ENCODE assay signal across 15 cellular contexts in the genomic region with DNA sequence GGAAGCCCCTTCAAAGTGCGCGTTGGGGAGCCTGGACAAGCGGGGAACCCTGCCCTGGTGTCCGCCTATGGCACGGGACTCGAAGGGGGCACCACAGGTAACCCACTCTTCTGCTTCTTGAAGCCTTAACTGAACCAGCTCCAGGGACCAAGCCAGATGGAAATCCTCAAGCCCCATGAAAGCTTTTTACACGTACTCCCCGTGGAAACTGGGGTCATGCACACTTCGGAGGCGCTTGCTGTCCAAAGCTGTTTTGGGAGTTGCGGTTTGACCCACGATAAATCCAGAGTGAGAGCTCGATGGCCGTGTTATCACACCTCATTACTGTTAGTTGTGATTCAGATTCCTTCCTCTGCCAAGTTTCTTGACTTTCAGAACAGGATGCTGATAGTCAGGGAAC. TPM values are rescaled to one million over a fixed set of nuclear protein-coding genes. Genes with fewer than 3 reads are reported as not detected.
DNase-seq lines count a peak whose midpoint lies in the region; TF ChIP-seq lines count a peak whose summit lies in the region.
"Had no signal": no experiment of that assay in that cellular context is flagged by ENCODE, and none has a peak within 500 bp of the region (broad histone marks: within the 10 kb centered on the region; RNA-seq: fewer than 3 reads in every experiment).

No MANE protein-coding gene starts in this region.

- peak overlapping the region in 1 of 3 experiments; percentile 20 for H3K4me3 Mint-ChIP-seq in nephron
- H3K4me3 Mint-ChIP-seq: activated CD4-positive, alpha-beta T cell treated with anti-CD3 and anti-CD28 coated beads, Interleukin-2, amount 10 ng/mL, durations not matched to agents 24 days and 14 days; activated naive CD8-positive, alpha-beta T cell treated with anti-CD3 and anti-CD28 coated beads, Interleukin-2, amount 10 ng/mL, durations not matched to agents 7 days and 5 days; activated T-cell treated with anti-CD3 and anti-CD28 coated beads, Interleukin-2, amount 50 U/mL, for 4 hours had no signal

- H3K9me3 ChIP-seq in SJSA1 (replicated peaks): no peaks in the 10 kb centered on the region

- peaks cover 71% of the 10 kb centered on the region for H3K36me3 Mint-ChIP-seq in nephron (ENCODE audit: low read depth)

- no peaks in the 10 kb centered on the region for H3K27me3 ChIP-seq in SJSA1 (replicated peaks)

- H3K4me1 ChIP-seq in SJSA1 (replicated peaks): peaks cover 84% of the 10 kb centered on the region

- H3K27ac ChIP-seq in SJSA1 (0 out of 2 replicates have a peak overlapping the region, but pooled peaks have one; percentile 30), coronary artery (peak overlapping the region in 1 of 2 donors; percentile 89)

- H3K4me3 ChIP-seq in SJSA1 (no peak overlapping the region), fibroblast of mammary gland (ENCODE audit: control insufficient read depth, low read depth, low read length) (no peak overlapping the region), coronary artery (no peak overlapping the region)

- no peaks in the 10 kb centered on the region for H3K9me3 Mint-ChIP-seq in nephron
- H3K9me3 Mint-ChIP-seq: activated CD4-positive, alpha-beta T cell treated with anti-CD3 and anti-CD28 coated beads, Interleukin-2, amount 10 ng/mL, durations not matched to agents 24 days and 14 days; activated naive CD8-positive, alpha-beta T cell treated with anti-CD3 and anti-CD28 coated beads, Interleukin-2, amount 10 ng/mL, durations not matched to agents 7 days and 5 days; activated T-cell treated with anti-CD3 and anti-CD28 coated beads, Interleukin-2, amount 50 U/mL, for 4 hours had no signal

- peak; percentile 80 for DNase-seq in A172 (ENCODE audit: low spot score)
- no peak for DNase-seq in SJSA1 (ENCODE audit: low read depth in 1 of 2, low spot score in 2 of 2)
- DNase-seq in fibroblast of mammary gland (ENCODE audit: low read depth): peak; percentile 32
- DNase-seq in activated naive CD4-positive, alpha-beta T cell treated with Interleukin-2 at 50 U/mL for 16 hours: no peak
- no peak for DNase-seq in coronary artery (ENCODE audit: low spot score)
- no peak for DNase-seq in activated T-cell treated with anti-CD3 and anti-CD28 coated beads, Interleukin-2, amount 50 U/mL, for 1 hour
- DNase-seq in glomerular visceral epithelial cell (ENCODE audit: extremely low spot score): no peak
- DNase-seq: ACHN; activated CD4-positive, alpha-beta T cell treated with anti-CD3 and anti-CD28 coated beads, Interleukin-2, amount 10 ng/mL, durations not matched to agents 24 days and 14 days; activated naive CD8-positive, alpha-beta T cell treated with anti-CD3 and anti-CD28 coated beads, Interleukin-2, amount 10 ng/mL, durations not matched to agents 7 days and 5 days; activated T-cell treated with anti-CD3 and anti-CD28 coated beads, Interleukin-2, amount 50 U/mL, for 4 hours; NCI-H774; T-helper 9 cell; trophoblast cell had no signal

- H3K27ac Mint-ChIP-seq in nephron: peak overlapping the region; percentile 89 to 92 (median 91)
- H3K27ac Mint-ChIP-seq: activated CD4-positive, alpha-beta T cell treated with anti-CD3 and anti-CD28 coated beads, Interleukin-2, amount 10 ng/mL, durations not matched to agents 24 days and 14 days; activated naive CD8-positive, alpha-beta T cell treated with anti-CD3 and anti-CD28 coated beads, Interleukin-2, amount 10 ng/mL, durations not matched to agents 7 days and 5 days had no signal

- peaks cover 68% of the 10 kb centered on the region for H3K4me1 Mint-ChIP-seq in nephron
- H3K4me1 Mint-ChIP-seq: activated CD4-positive, alpha-beta T cell treated with anti-CD3 and anti-CD28 coated beads, Interleukin-2, amount 10 ng/mL, durations not matched to agents 24 days and 14 days; activated naive CD8-positive, alpha-beta T cell treated with anti-CD3 and anti-CD28 coated beads, Interleukin-2, amount 10 ng/mL, durations not matched to agents 7 days and 5 days had no signal

- H3K27me3 Mint-ChIP-seq in nephron (ENCODE audit: low read depth): peaks cover 9% of the 10 kb centered on the region
- H3K27me3 Mint-ChIP-seq: activated CD4-positive, alpha-beta T cell treated with anti-CD3 and anti-CD28 coated beads, Interleukin-2, amount 10 ng/mL, durations not matched to agents 24 days and 14 days; activated naive CD8-positive, alpha-beta T cell treated with anti-CD3 and anti-CD28 coated beads, Interleukin-2, amount 10 ng/mL, durations not matched to agents 7 days and 5 days had no signal

- TF ChIP-seq CTCF in fibroblast of mammary gland (conservative IDR thresholded peaks at IDR 0.05; ENCODE audit: control insufficient read depth, insufficient read depth, low read depth, low read length): no peak
- TF ChIP-seq CTCF in nephron (IDR thresholded peaks at IDR 0.05; ENCODE audit: unreplicated experiment in 3 of 3): no peak
- TF ChIP-seq CTCF in coronary artery (IDR thresholded peaks at IDR 0.05): no peak

- H3K36me3 ChIP-seq in SJSA1: peaks cover 72% of the 10 kb centered on the region

RNA-seq across cellular contexts. Expression of a gene that starts 47.5 kb away (rescaled TPM):
- total RNA-seq in A172 (2014; rRNA removed; shearing (Covaris generic)): not detected in 2 replicates
- not detected in 2 replicates for total RNA-seq in SJSA1 (2014; rRNA removed; shearing (Covaris generic))
- total RNA-seq: activated CD4-positive, alpha-beta T cell treated with anti-CD3 and anti-CD28 coated beads, Interleukin-2, amount 10 ng/mL, durations not matched to agents 24 days and 14 days; activated naive CD8-positive, alpha-beta T cell treated with anti-CD3 and anti-CD28 coated beads, Interleukin-2, amount 10 ng/mL, durations not matched to agents 7 days and 5 days; activated T-cell treated with anti-CD3 and anti-CD28 coated beads, Interleukin-2, amount 50 U/mL, for 4 hours had no signal

Comparison
In these comparisons a context has a peak if more than half of its experiments do, and no peak if none do; other contexts are left out.
1. DNase-seq: peak in A172 (single experiment) and fibroblast of mammary gland (single experiment); none in SJSA1 (0 of 2), activated naive CD4-positive, alpha-beta T cell treated with Interleukin-2 at 50 U/mL for 16 hours (single experiment), coronary artery (single experiment), activated T-cell treated with anti-CD3 and anti-CD28 coated beads, Interleukin-2, amount 50 U/mL, for 1 hour (single experiment) and glomerular visceral epithelial cell (single experiment).